Comparison of ENCODE assay signal across 8 cellular contexts in genomic region chr16:9091867-9092281, GRCh38. TPM values are rescaled to one million over a fixed set of nuclear protein-coding genes. Genes with fewer than 3 reads are reported as not detected.
DNase-seq lines count a peak whose midpoint lies in the region; ATAC-seq and TF ChIP-seq lines count a peak whose summit lies in the region.

No MANE protein-coding gene starts in this region.

- TF ChIP-seq CTCF in PC-3 (conservative IDR thresholded peaks at IDR 0.05; ENCODE audit: low read depth, low read length): no peak
- no peak for TF ChIP-seq CTCF in adrenal gland (IDR thresholded peaks at IDR 0.05)

- H3K9me3 ChIP-seq in PC-3 (ENCODE audit: low read length) (no peaks in the 10 kb centered on the region), adrenal gland (replicated peaks in 1 of 3) (no peaks in the 10 kb centered on the region), iPS-15b (ENCODE audit: control insufficient read depth, insufficient read depth, low read length) (no peaks in the 10 kb centered on the region)

- POLR2A ChIA-PET in PC-3 (lab: Charles Lee; ENCODE audit: unreplicated experiment): no interaction called here

- H3K9ac ChIP-seq in PC-3 (ENCODE audit: low read length) (peak overlapping the region; percentile 89), iPS-15b (ENCODE audit: low read depth, low read length) (peak overlapping the region; percentile 88)

- H3K36me3 ChIP-seq in PC-3 (ENCODE audit: low read depth, low read length) (peaks cover 22% of the 10 kb centered on the region; the same call in 1 of the 2 replicates), adrenal gland (replicated peaks in 1 of 2) (peaks cover 0 to 16% of the 10 kb centered on the region in 2 donors), iPS-15b (ENCODE audit: control insufficient read depth, insufficient read depth, low read length) (peaks cover 3% of the 10 kb centered on the region)

- H3F3A ChIP-seq in PC-3 (ENCODE audit: low read length, unreplicated experiment): peaks cover 7% of the 10 kb centered on the region

- CTCF ChIA-PET in PC-3 (lab: Charles Lee): no interaction called here

- H2AFZ ChIP-seq in PC-3 (ENCODE audit: low read length): no peak overlapping the region

- H3K4me1 ChIP-seq in PC-3 (ENCODE audit: insufficient read depth, low read length) (peaks cover 23% of the 10 kb centered on the region), adrenal gland (replicated peaks in 1 of 2) (peaks cover 29 to 47% of the 10 kb centered on the region in 2 donors), iPS-15b (ENCODE audit: control insufficient read depth, insufficient read depth, low read length) (peaks cover 8% of the 10 kb centered on the region)

- H3K4me3 ChIP-seq in PC-3 (ENCODE audit: low read length): peak overlapping the region; percentile 92
- H3K4me3 ChIP-seq in adrenal gland: peak overlapping the region; percentile 65 to 99 (median 80)
- peak overlapping the region; percentile 92 for H3K4me3 ChIP-seq in iPS-15b (ENCODE audit: low read depth, low read length)
- peak overlapping the region; percentile 87 to 99 (median 96) for H3K4me3 ChIP-seq in skin epidermis

- peaks cover 54% of the 10 kb centered on the region for H3K79me2 ChIP-seq in PC-3 (ENCODE audit: low read length)

- peak overlapping the region; percentile 16; the same call in 1 of the 2 replicates for H3K27ac ChIP-seq in PC-3 (ENCODE audit: low read length)
- H3K27ac ChIP-seq in adrenal gland: peak overlapping the region; percentile 75 to 99 (median 98)
- H3K27ac ChIP-seq in skin epidermis: peak overlapping the region; percentile 94 to 100 (median 99)

- peaks cover 37% of the 10 kb centered on the region for H4K20me1 ChIP-seq in PC-3 (ENCODE audit: low read length)

- no peaks in the 10 kb centered on the region for H3K27me3 ChIP-seq in PC-3 (ENCODE audit: low read length)
- H3K27me3 ChIP-seq in adrenal gland: no peaks in the 10 kb centered on the region
- no peaks in the 10 kb centered on the region for H3K27me3 ChIP-seq in iPS-15b (ENCODE audit: control insufficient read depth, insufficient read depth, low read length)

- no peak for TF ChIP-seq POLR2A in adrenal gland (IDR thresholded peaks at IDR 0.05)

- no TSS peak for BruUV-seq in PC-3 (replicated peaks; lab: Mats Ljungman, UMichigan)

- H3K9me2 ChIP-seq in PC-3 (replicated peaks; ENCODE audit: low read length): no peaks in the 10 kb centered on the region

- peak; percentile 73 for DNase-seq in DMS 273 (lab: John Stamatoyannopoulos, UW; ENCODE audit: unreplicated experiment)
- no peak for DNase-seq in DMS 273 treated with DMSO at 0.1 percent for 48 hours (lab: John Stamatoyannopoulos, UW)
- DNase-seq in PC-3: no peak
- peak in 6 of 7 donors; percentile 43 to 66 (median 46) for DNase-seq in adrenal gland
- no peak for DNase-seq in middle frontal gyrus (ENCODE audit: extremely low spot score, low spot score)

- intact Hi-C loops in PC-3 (cut with micrococcal nuclease) (loop anchor here (2.0 kb wide), 1 partner anchor 129 kb away; the partner anchor contains the start of gene USP7), adrenal gland (cut with DNase I) (no loop called here)

- H3K4me2 ChIP-seq in PC-3 (ENCODE audit: low read length): peak overlapping the region; percentile 97

- 0 to 1% (median 0%) methylated on average over 1 to 51 of the region's 51 CpGs; no CpG with 5 or more reads in 1 of the 4 donors for WGBS in adrenal gland, 4 donors

- peak; percentile 22 for ATAC-seq in HG02642 (IDR thresholded peaks at IDR 0.05; ENCODE audit: poor library complexity, unreplicated experiment)
- peak; percentile 12 for ATAC-seq in PC-3

RNA-seq across cellular contexts. Expression of gene HAPSTR1, which starts 0.4 kb away (rescaled TPM):
- total RNA-seq in PC-3 (2014; rRNA removed) (24.4 and 28.6 TPM in 2 replicates), adrenal gland (10 to 100 TPM; 37.4 to 93.2 (median 69.3) TPM)
- polyA plus RNA-seq in adrenal gland: 10 to 100 TPM in 1 of 3 donors, 1 to 10 TPM in 2; 5.8 to 36.8 (median 9.4) TPM

Comparison
In these comparisons a context has a peak if more than half of its experiments do, and no peak if none do; other contexts are left out.
1. DNase-seq: peak in DMS 273 (single experiment) and adrenal gland (6 of 7); none in DMS 273 treated with DMSO at 0.1 percent for 48 hours (single experiment), PC-3 (single experiment) and middle frontal gyrus (single experiment).
2. H3K27ac ChIP-seq: peak in every context shown above with its lines; median percentile 99 in skin epidermis; 98 in adrenal gland; 16 in PC-3.
3. Peak in every context shown above with its lines, with median percentiles within 50 percentile points of each other: H3K4me3 ChIP-seq.